ENCODE assay signal across 17 cellular contexts in genomic region chr6:153123801-153124200, GRCh38. TPM values are rescaled to one million over a fixed set of nuclear protein-coding genes. Genes with fewer than 3 reads are reported as not detected.
DNase-seq lines count a peak whose midpoint lies in the region; ATAC-seq and TF ChIP-seq lines count a peak whose summit lies in the region.
"Had no signal": no experiment of that assay in that cellular context is flagged by ENCODE, and none has a peak within 500 bp of the region (broad histone marks: within the 10 kb centered on the region; RNA-seq: fewer than 3 reads in every experiment).

No MANE protein-coding gene starts in this region.

- H3K27ac ChIP-seq in breast epithelium: no peak overlapping the region
- H3K27ac ChIP-seq: esophagus squamous epithelium, stomach had no signal

- ATAC-seq in GM18502 (IDR thresholded peaks at IDR 0.05; ENCODE audit: poor library complexity, unreplicated experiment): peak; percentile 62
- ATAC-seq in GM19467 (IDR thresholded peaks at IDR 0.05; ENCODE audit: unreplicated experiment): peak; percentile 65
- peak; percentile 51 for ATAC-seq in HG03175 (IDR thresholded peaks at IDR 0.05; ENCODE audit: unreplicated experiment)
- no peak for ATAC-seq in activated T-cell treated with anti-CD3 and anti-CD28 coated beads, Interleukin-2, amount 50 U/mL, for 72 hours (replicated peaks in 1 of 2)

- H3K27me3 Mint-ChIP-seq in activated naive CD4-positive, alpha-beta T cell treated with anti-CD3 and anti-CD28 coated beads for 36 hours (ENCODE audit: low read depth): peaks cover 42% of the 10 kb centered on the region
- H3K27me3 Mint-ChIP-seq in activated T-cell treated with anti-CD3 and anti-CD28 coated beads, Interleukin-2, amount 50 U/mL, for 72 hours (ENCODE audit: low read depth): peaks cover 29% of the 10 kb centered on the region

- CTCF ChIA-PET in activated naive CD4-positive, alpha-beta T cell treated with anti-CD3 and anti-CD28 coated beads for 36 hours (lab: Charles Lee): no interaction called here

- H3K27me3 ChIP-seq in breast epithelium: peaks cover 0 to 2% of the 10 kb centered on the region in 2 donors

- H3K4me3 ChIP-seq in breast epithelium: no peak overlapping the region
- H3K4me3 ChIP-seq: esophagus squamous epithelium, stomach had no signal

- no peak for TF ChIP-seq CTCF in breast epithelium (IDR thresholded peaks at IDR 0.05)

- H3K36me3 ChIP-seq in breast epithelium: no peaks in the 10 kb centered on the region
- H3K36me3 ChIP-seq: esophagus squamous epithelium, stomach had no signal

- no peaks in the 10 kb centered on the region for H3K36me3 Mint-ChIP-seq in activated naive CD4-positive, alpha-beta T cell treated with anti-CD3 and anti-CD28 coated beads for 36 hours (ENCODE audit: low read depth)
- H3K36me3 Mint-ChIP-seq in activated T-cell treated with anti-CD3 and anti-CD28 coated beads, Interleukin-2, amount 50 U/mL, for 72 hours (ENCODE audit: insufficient read depth in 2 of 2): no peaks in the 10 kb centered on the region

- no peak for TF ChIP-seq POLR2A in breast epithelium (IDR thresholded peaks at IDR 0.05)

- H3K4me1 ChIP-seq in breast epithelium: no peaks in the 10 kb centered on the region

- no peak overlapping the region for H3K27ac Mint-ChIP-seq in activated naive CD4-positive, alpha-beta T cell treated with anti-CD3 and anti-CD28 coated beads for 36 hours
- no peak overlapping the region for H3K27ac Mint-ChIP-seq in activated T-cell treated with anti-CD3 and anti-CD28 coated beads, Interleukin-2, amount 50 U/mL, for 72 hours

- H3K9me3 Mint-ChIP-seq in activated naive CD4-positive, alpha-beta T cell treated with anti-CD3 and anti-CD28 coated beads for 36 hours: no peaks in the 10 kb centered on the region
- H3K9me3 Mint-ChIP-seq in activated T-cell treated with anti-CD3 and anti-CD28 coated beads, Interleukin-2, amount 50 U/mL, for 72 hours: no peaks in the 10 kb centered on the region
- H3K9me3 Mint-ChIP-seq: neural crest cell had no signal

- no peaks in the 10 kb centered on the region for H3K9me3 ChIP-seq in breast epithelium
- H3K9me3 ChIP-seq: esophagus squamous epithelium, stomach had no signal

- H3K4me3 Mint-ChIP-seq in activated naive CD4-positive, alpha-beta T cell treated with anti-CD3 and anti-CD28 coated beads for 36 hours: no peak overlapping the region
- H3K4me3 Mint-ChIP-seq in activated T-cell treated with anti-CD3 and anti-CD28 coated beads, Interleukin-2, amount 50 U/mL, for 72 hours: no peak overlapping the region
- H3K4me3 Mint-ChIP-seq: neural crest cell had no signal

- H3K4me1 Mint-ChIP-seq in activated naive CD4-positive, alpha-beta T cell treated with anti-CD3 and anti-CD28 coated beads for 36 hours (ENCODE audit: low read depth): no peaks in the 10 kb centered on the region
- peaks cover 2% of the 10 kb centered on the region for H3K4me1 Mint-ChIP-seq in activated T-cell treated with anti-CD3 and anti-CD28 coated beads, Interleukin-2, amount 50 U/mL, for 72 hours (ENCODE audit: low read depth)
- H3K4me1 Mint-ChIP-seq: neural crest cell had no signal

- DNase-seq in OCI-M2 (lab: John Stamatoyannopoulos, UW; ENCODE audit: unreplicated experiment) (peak; percentile 57), SIG-M5 treated with dmso at 0.1 percent for 504 hours (lab: John Stamatoyannopoulos, UW; ENCODE audit: unreplicated experiment) (no peak), breast epithelium (ENCODE audit: low spot score in 2 of 2) (no peak)
- DNase-seq in activated naive CD4-positive, alpha-beta T cell treated with anti-CD3 and anti-CD28 coated beads for 36 hours: no peak
- DNase-seq in activated T-cell treated with anti-CD3 and anti-CD28 coated beads, Interleukin-2, amount 50 U/mL, for 72 hours: no peak
- DNase-seq: activated CD4-positive, CD25-positive, alpha-beta regulatory T cell; cortex of kidney; esophagus squamous epithelium; glutamatergic neuron; NCI-H1694 treated with DMSO at 0.1 percent for 48 hours; NCI-H524 treated with DMSO at 0.1 percent for 48 hours; stimulated activated CD4-positive, alpha-beta T cell treated with anti-CD3 and anti-CD28 coated beads, Interleukin-15, amount 100 ng/mL, for 24 hours; stomach had no signal

- intact Hi-C loops in activated naive CD4-positive, alpha-beta T cell treated with anti-CD3 and anti-CD28 coated beads for 36 hours (cut with micrococcal nuclease): no loop called here
- intact Hi-C loops in breast epithelium (cut with DNase I; ENCODE audit: low total_unique reads): no loop called here

RNA-seq across cellular contexts. Expression of gene RGS17, which starts 7.3 kb away (rescaled TPM):
- total RNA-seq in activated naive CD4-positive, alpha-beta T cell treated with anti-CD3 and anti-CD28 coated beads for 36 hours: not detected
- total RNA-seq in activated T-cell treated with anti-CD3 and anti-CD28 coated beads, Interleukin-2, amount 50 U/mL, for 72 hours: not detected
- 1 to 10 TPM in 1 of 3 donors, under 1 TPM in 2; 0.29 to 1.8 (median 0.66) TPM for total RNA-seq in breast epithelium

Comparison
In these comparisons a context has a peak if more than half of its experiments do, and no peak if none do; other contexts are left out.
1. ATAC-seq: peak in GM18502 (single experiment), GM19467 (single experiment) and HG03175 (single experiment); none in activated T-cell treated with anti-CD3 and anti-CD28 coated beads, Interleukin-2, amount 50 U/mL, for 72 hours (0 of 2).